ENCODE assay signal across 9 cellular contexts in the genomic region with DNA sequence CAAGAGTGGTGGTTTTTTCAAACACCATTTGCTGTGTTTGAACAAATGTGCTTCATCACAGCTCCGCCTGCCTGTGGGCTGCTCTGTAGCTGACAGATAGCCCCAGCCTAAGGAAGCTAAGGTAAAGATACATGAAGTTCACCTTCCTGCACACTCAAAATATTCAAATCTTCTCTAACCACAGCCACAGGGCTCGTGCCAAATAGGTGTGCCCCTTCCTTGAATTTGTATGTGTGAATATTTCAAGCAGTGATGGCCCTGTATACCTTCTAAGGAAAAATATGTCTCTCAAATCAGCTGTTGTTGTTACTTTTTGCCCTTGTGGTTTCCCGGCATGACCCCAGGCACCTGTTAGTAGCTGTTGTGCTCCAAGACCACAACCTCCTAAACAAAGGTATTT.
DNase-seq lines count a peak whose midpoint lies in the region; ATAC-seq, FAIRE-seq and TF ChIP-seq lines count a peak whose summit lies in the region.
"Had no signal": no experiment of that assay in that cellular context is flagged by ENCODE, and none has a peak within 500 bp of the region (broad histone marks: within the 10 kb centered on the region; RNA-seq: fewer than 3 reads in every experiment).

No MANE protein-coding gene starts in this region.

- CTCF ChIA-PET in AG04450 (lab: Charles Lee): interaction anchor here (0.6 to 3.2 kb wide), 3 partner anchors 15 to 319 kb away, joined by 3 to 19 read pairs (median 7); no protein-coding TSS in a partner anchor

- FAIRE-seq in urothelium cell line (lab: Jason Lieb, UNC): no peak

- H3K36me3 ChIP-seq in KOPT-K1 (ENCODE audit: insufficient read depth, low read length): no peaks in the 10 kb centered on the region

- ATAC-seq in GM18907 (IDR thresholded peaks at IDR 0.05; ENCODE audit: unreplicated experiment) (peak; percentile 63), GM21717 (IDR thresholded peaks at IDR 0.05; ENCODE audit: unreplicated experiment) (no peak), HG02763 (IDR thresholded peaks at IDR 0.05; ENCODE audit: unreplicated experiment) (no peak)

- DNase-seq in AG04450 (ENCODE audit: low read depth, low spot score) (no peak), caudate nucleus (lab: John Stamatoyannopoulos, UW) (no peak), DMS53 treated with DMSO at 0.1 percent for 48 hours (lab: John Stamatoyannopoulos, UW; ENCODE audit: unreplicated experiment) (no peak), urothelium cell line (ENCODE audit: low spot score) (no peak)
- DNase-seq: NCI-H2227 treated with DMSO at 0.1 percent for 48 hours had no signal

- POLR2A ChIA-PET in AG04450 (lab: Yijun Ruan, JAX): interaction anchor here (1.2 to 1.3 kb wide), 2 partner anchors 22 to 512 kb away, joined by 4 to 9 read pairs; a partner anchor contains a TSS

- H3K27me3 ChIP-seq in AG04450 (ENCODE audit: control insufficient read depth, insufficient read depth, low read length): no peaks in the 10 kb centered on the region

- H3K27ac ChIP-seq in AG04450 (ENCODE audit: low read depth, low read length) (peak overlapping the region; percentile 75), KOPT-K1 (ENCODE audit: low read depth, low read length, poor library complexity, severe bottlenecking) (peak overlapping the region; percentile 39), caudate nucleus (ENCODE audit: low read depth, low read length) (peak overlapping the region; percentile 81)

- TF ChIP-seq CTCF in AG04450 (IDR thresholded peaks at IDR 0.05; ENCODE audit: low read depth, low read length): 0 out of 2 replicates have a peak, but pooled peaks have one; percentile 8

- H3K4me3 ChIP-seq in AG04450 (ENCODE audit: low read depth, low read length): no peak overlapping the region

- H3K9me3 ChIP-seq in AG04450 (ENCODE audit: control insufficient read depth, insufficient read depth, low read length) (no peaks in the 10 kb centered on the region), KOPT-K1 (ENCODE audit: insufficient read depth, low read length, poor library complexity, severe bottlenecking) (no peaks in the 10 kb centered on the region)
